12 cellular contexts compared by ENCODE assay signal in genomic region chr6:32983493-32983848, GRCh38. TPM values are rescaled to one million over a fixed set of nuclear protein-coding genes. Genes with fewer than 3 reads are reported as not detected.
DNase-seq lines count a peak whose midpoint lies in the region; ATAC-seq and TF ChIP-seq lines count a peak whose summit lies in the region.
"Had no signal": no experiment of that assay in that cellular context is flagged by ENCODE, and none has a peak within 500 bp of the region (broad histone marks: within the 10 kb centered on the region; RNA-seq: fewer than 3 reads in every experiment).

No MANE protein-coding gene starts in this region.

- H3K9me3 ChIP-seq in Caco-2, result no peaks in the 10 kb centered on the region
- H3K9me3 ChIP-seq in IMR-90 (ENCODE audit: control insufficient read depth, insufficient read depth, low read length), result no peaks in the 10 kb centered on the region
- H3K9me3 ChIP-seq in mammary epithelial cell (replicated peaks; ENCODE audit: insufficient read depth, low read length), result no peaks in the 10 kb centered on the region
- H3K9me3 ChIP-seq: tibial nerve had no signal

- H2BK20ac ChIP-seq in IMR-90 (ENCODE audit: low read depth, low read length), result no peak overlapping the region

- no peak overlapping the region for H3K4me3 ChIP-seq in Caco-2 (ENCODE audit: low read depth, low read length)
- H3K4me3 ChIP-seq in IMR-90 (ENCODE audit: insufficient read depth, low read depth, low read length), result no peak overlapping the region
- no peak overlapping the region for H3K4me3 ChIP-seq in mammary epithelial cell (replicated peaks in 1 of 3; ENCODE audit: insufficient read depth in 1 of 3, low read depth in 2 of 3, low read length in 3 of 3)
- H3K4me3 ChIP-seq: tibial nerve had no signal

- H2AK5ac ChIP-seq in IMR-90 (ENCODE audit: low read depth, low read length), result no peak overlapping the region

- H3K56ac ChIP-seq in IMR-90 (ENCODE audit: extremely low read depth, insufficient read depth, low read length), result no peak overlapping the region

- no peaks in the 10 kb centered on the region for H3K27me3 ChIP-seq in Caco-2 (replicated peaks; ENCODE audit: control insufficient read depth, insufficient read depth, low read length)
- peaks cover 11% of the 10 kb centered on the region for H3K27me3 ChIP-seq in IMR-90 (ENCODE audit: control insufficient read depth, insufficient read depth, low read length)
- no peaks in the 10 kb centered on the region for H3K27me3 ChIP-seq in mammary epithelial cell (ENCODE audit: insufficient read depth, low read length)
- H3K27me3 ChIP-seq: tibial nerve had no signal

- no peak for TF ChIP-seq POLR2A in IMR-90 (IDR thresholded peaks at IDR 0.05; ENCODE audit: low read depth, low read length)

- H3K27ac ChIP-seq in IMR-90 (ENCODE audit: insufficient read depth, low read length), result no peak overlapping the region
- no peak overlapping the region for H3K27ac ChIP-seq in mammary epithelial cell (ENCODE audit: insufficient read depth, low read depth, low read length)

- H2BK120ac ChIP-seq in IMR-90 (ENCODE audit: low read depth, low read length), result no peak overlapping the region

- CTCF ChIA-PET in Caco-2 (lab: Charles Lee) (interaction anchor here (0.8 to 3.3 kb wide), 6 partner anchors 12 to 265 kb away, joined by 3 to 46 read pairs (median 6); partner anchors contain the start of gene TAP2), IMR-90 (lab: Yijun Ruan, JAX) (interaction anchor here (1.2 to 3.4 kb wide), 6 partner anchors 11 to 115 kb away, joined by 5 to 29 read pairs (median 14); no protein-coding TSS in a partner anchor), mammary epithelial cell (lab: Charles Lee; ENCODE audit: low non-redundant PET) (interaction anchor here (1.6 kb wide), 1 partner anchor 50 kb away, joined by 15 read pairs; no protein-coding TSS in a partner anchor)

- no peak overlapping the region for H3K14ac ChIP-seq in IMR-90 (replicated peaks; ENCODE audit: low read depth, low read length)

- H3K4ac ChIP-seq in IMR-90 (ENCODE audit: low read depth, low read length), result no peak overlapping the region

- no peak overlapping the region for H4K5ac ChIP-seq in IMR-90 (ENCODE audit: low read depth, low read length)

- H4K91ac ChIP-seq in IMR-90 (ENCODE audit: insufficient read depth, low read depth, low read length), result no peak overlapping the region

- TF ChIP-seq RAD21 in IMR-90 (IDR thresholded peaks at IDR 0.05; ENCODE audit: low read length), result no peak

- H3K36me3 ChIP-seq in Caco-2 (ENCODE audit: control insufficient read depth, insufficient read depth, low read length), result no peaks in the 10 kb centered on the region
- H3K36me3 ChIP-seq in IMR-90 (ENCODE audit: control insufficient read depth, insufficient read depth, low read length), result peaks cover 30% of the 10 kb centered on the region
- H3K36me3 ChIP-seq in mammary epithelial cell (ENCODE audit: insufficient read depth, low read length), result peaks cover 28% of the 10 kb centered on the region

- no peaks in the 10 kb centered on the region for H3K27me3 Mint-ChIP-seq in Caco-2 (ENCODE audit: insufficient read depth, unreplicated experiment)
- H3K27me3 Mint-ChIP-seq in activated naive CD8-positive, alpha-beta T cell treated with anti-CD3 and anti-CD28 coated beads for 36 hours, result no peaks in the 10 kb centered on the region
- no peaks in the 10 kb centered on the region for H3K27me3 Mint-ChIP-seq in memory B cell

- peaks cover 5% of the 10 kb centered on the region; the same call in 1 of the 2 replicates for H3K9me1 ChIP-seq in IMR-90 (ENCODE audit: insufficient read depth, low read length)

- H3K18ac ChIP-seq in IMR-90 (ENCODE audit: low read depth, low read length), result no peak overlapping the region

- ATAC-seq in IMR-90 (ENCODE audit: low read depth) (no peak; the same call in 1 of the 2 replicates), memory B cell (ENCODE audit: low read depth) (no peak)

- H3K36me3 Mint-ChIP-seq in Caco-2 (ENCODE audit: insufficient read depth, unreplicated experiment), result peaks cover 70% of the 10 kb centered on the region
- H3K36me3 Mint-ChIP-seq in activated naive CD8-positive, alpha-beta T cell treated with anti-CD3 and anti-CD28 coated beads for 36 hours, result peaks cover 33% of the 10 kb centered on the region
- H3K36me3 Mint-ChIP-seq in memory B cell, result peaks cover 16% of the 10 kb centered on the region

- H3K79me2 ChIP-seq in mammary epithelial cell (ENCODE audit: insufficient read depth, low read length), result peaks cover 25% of the 10 kb centered on the region

- POLR2A ChIA-PET in Caco-2 (lab: Charles Lee), result interaction anchor here (0.8 to 3.0 kb wide), 2 partner anchors 12 to 14 kb away, joined by 3 to 61 read pairs; no protein-coding TSS in a partner anchor
- POLR2A ChIA-PET in IMR-90 (lab: Charles Lee; ENCODE audit: unreplicated experiment), result interaction anchor here (1.5 to 2.8 kb wide), 3 partner anchors 10 to 89 kb away, joined by 4 to 27 read pairs (median 6); no protein-coding TSS in a partner anchor

- H3K4me2 ChIP-seq in IMR-90 (ENCODE audit: low read depth, low read length) (no peak overlapping the region), mammary epithelial cell (ENCODE audit: insufficient read depth, low read depth, low read length) (no peak overlapping the region)

- intact Hi-C loops in Caco-2 (cut with micrococcal nuclease; ENCODE audit: unreplicated experiment) (no loop called here), IMR-90 (cut with micrococcal nuclease) (no loop called here), mammary epithelial cell (cut with micrococcal nuclease) (no loop called here)

- peak overlapping the region; percentile 3 for H2BK5ac ChIP-seq in IMR-90 (ENCODE audit: low read depth, low read length, poor library complexity, severe bottlenecking)

- H4K20me1 ChIP-seq in IMR-90 (ENCODE audit: insufficient read depth, low read length) (peaks cover 62% of the 10 kb centered on the region), mammary epithelial cell (ENCODE audit: insufficient read depth, low read length) (peaks cover 4% of the 10 kb centered on the region)

- no peaks in the 10 kb centered on the region for H3K9me3 Mint-ChIP-seq in Caco-2 (ENCODE audit: unreplicated experiment)
- no peaks in the 10 kb centered on the region for H3K9me3 Mint-ChIP-seq in activated naive CD8-positive, alpha-beta T cell treated with anti-CD3 and anti-CD28 coated beads for 36 hours
- H3K9me3 Mint-ChIP-seq in memory B cell, result no peaks in the 10 kb centered on the region

- H3K23ac ChIP-seq in IMR-90 (ENCODE audit: low read depth, low read length), result no peak overlapping the region

- dilution Hi-C loops in IMR-90 (cut with HindIII; ENCODE audit: low sequenced_read_pairs, unreplicated experiment), result no loop called here
- dilution Hi-C loops in mammary epithelial cell (cut with HindIII; ENCODE audit: low sequenced_read_pairs), result no loop called here

- no peak for DNase-seq in Caco-2
- no peak for DNase-seq in IMR-90
- no peak for DNase-seq in activated naive CD8-positive, alpha-beta T cell treated with anti-CD3 and anti-CD28 coated beads for 36 hours
- DNase-seq in memory B cell (ENCODE audit: low spot score in 2 of 2), result no peak
- no peak for DNase-seq in NCI-H187 treated with DMSO at 0.1 percent for 48 hours (lab: John Stamatoyannopoulos, UW)
- no peak for DNase-seq in SW 1271 (lab: John Stamatoyannopoulos, UW)
- DNase-seq in hippocampal formation (lab: John Stamatoyannopoulos, UW), result no peak
- no peak for DNase-seq in mammary epithelial cell
- DNase-seq: GOT3; NCI-H2029 treated with DMSO at 0.1 percent for 48 hours; NK-92 treated with Interleukin-12 subunit alpha and Interleukin-12 subunit beta, amount 100 ng/mL, for 24 hours had no signal

- BruUV-seq in Caco-2 (replicated peaks; lab: Mats Ljungman, UMichigan), result no TSS peak
- BruUV-seq in IMR-90 (replicated peaks; lab: Mats Ljungman, UMichigan), result no TSS peak
- no TSS peak for BruUV-seq in mammary epithelial cell (replicated peaks; lab: Mats Ljungman, UMichigan)

- no CpG with 5 or more reads among the region's 1 CpG for WGBS in IMR-90 (ENCODE audit: extremely low coverage in 2 of 2, insufficient read length in 1 of 2), 2 experiments
- 38% methylated on average over 1 of the region's 1 CpG for WGBS in mammary epithelial cell (ENCODE audit: low coverage, missing lambda C conversion rate)

- H3K4me1 ChIP-seq in Caco-2, result peaks cover 20% of the 10 kb centered on the region
- H3K4me1 ChIP-seq in IMR-90 (ENCODE audit: control insufficient read depth, insufficient read depth, low read length), result no peaks in the 10 kb centered on the region
- peaks cover 4% of the 10 kb centered on the region for H3K4me1 ChIP-seq in mammary epithelial cell (ENCODE audit: insufficient read depth, low read length)

- H2AFZ ChIP-seq in IMR-90 (replicated peaks; ENCODE audit: low read length, poor library complexity) (no peak overlapping the region), mammary epithelial cell (ENCODE audit: low read depth, low read length) (no peak overlapping the region)

- H3K27ac Mint-ChIP-seq in Caco-2 (ENCODE audit: unreplicated experiment), result peak overlapping the region; percentile 12
- H3K27ac Mint-ChIP-seq in activated naive CD8-positive, alpha-beta T cell treated with anti-CD3 and anti-CD28 coated beads for 36 hours, result peak overlapping the region; percentile 52
- peak overlapping the region; percentile 85 for H3K27ac Mint-ChIP-seq in memory B cell

- H3K4me3 Mint-ChIP-seq in Caco-2 (ENCODE audit: unreplicated experiment) (no peak overlapping the region), memory B cell (no peak overlapping the region)
- no peak overlapping the region for H3K4me3 Mint-ChIP-seq in activated naive CD8-positive, alpha-beta T cell treated with anti-CD3 and anti-CD28 coated beads for 36 hours

- H3K79me1 ChIP-seq in IMR-90 (ENCODE audit: low read depth in 1 of 2, low read length in 2 of 2), result peaks cover 19 to 25% of the 10 kb centered on the region in 2 experiments

- no peak overlapping the region for H3K9ac ChIP-seq in IMR-90 (ENCODE audit: low read depth, low read length)
- H3K9ac ChIP-seq in mammary epithelial cell (ENCODE audit: insufficient read depth, low read length), result no peak overlapping the region

- in situ Hi-C loops in IMR-90 (cut with MboI; ENCODE audit: low sequenced_read_pairs) (no loop called here), mammary epithelial cell (cut with MboI; ENCODE audit: low sequenced_read_pairs in 2 of 2) (loop anchor here in 1 of 2 donors (25.0 kb wide), 1 partner anchor 96 kb away; no protein-coding TSS in a partner anchor)

- H3K4me1 Mint-ChIP-seq in Caco-2 (ENCODE audit: low read depth, unreplicated experiment), result peaks cover 13% of the 10 kb centered on the region
- peaks cover 36% of the 10 kb centered on the region for H3K4me1 Mint-ChIP-seq in activated naive CD8-positive, alpha-beta T cell treated with anti-CD3 and anti-CD28 coated beads for 36 hours
- peaks cover 34% of the 10 kb centered on the region for H3K4me1 Mint-ChIP-seq in memory B cell

- no peak for TF ChIP-seq CTCF in Caco-2 (IDR thresholded peaks at IDR 0.05; ENCODE audit: insufficient read depth in 1 of 2, low read depth in 1 of 2, low read length in 1 of 2, severe bottlenecking in 1 of 2, unreplicated experiment in 1 of 2)
- TF ChIP-seq CTCF in IMR-90 (conservative IDR thresholded peaks at IDR 0.05; ENCODE audit: low read depth, low read length), result no peak
- TF ChIP-seq CTCF in mammary epithelial cell (conservative IDR thresholded peaks at IDR 0.05 in 1 of 2, IDR thresholded peaks at IDR 0.05 in 1 of 2; ENCODE audit: extremely low read depth in 1 of 2, insufficient read depth in 1 of 2, low read depth in 1 of 2, low read length in 2 of 2), result no peak

- no peak overlapping the region for H4K8ac ChIP-seq in IMR-90 (ENCODE audit: low read depth in 2 of 2, low read length in 2 of 2)

- no peak overlapping the region for H2AK9ac ChIP-seq in IMR-90 (replicated peaks; ENCODE audit: low read depth, low read length, poor library complexity)

- H2BK15ac ChIP-seq in IMR-90 (ENCODE audit: low read depth, low read length), result no peak overlapping the region

RNA-seq across cellular contexts. Expression of gene BRD2, which starts 15.1 kb away (rescaled TPM):
- total RNA-seq in Caco-2 (2022) (199 and 200 TPM in 2 replicates), IMR-90 (2012; rRNA removed) (75.8 and 99.5 TPM in 2 replicates), mammary epithelial cell (100 to 1,000 TPM; 114 to 245 TPM)
- polyA plus RNA-seq in IMR-90 (2012; rRNA removed) (140 and 144 TPM in 2 replicates), mammary epithelial cell (122 TPM)
- 50.6 and 64.6 TPM in 2 replicates for polyA plus RNA-seq in IMR-90 (2012; cell fraction: cytosol; rRNA removed)
- polyA plus RNA-seq in IMR-90 (2012; cell fraction: nucleus; rRNA removed; ENCODE audit: low replicate concordance), result 171 and 486 TPM in 2 replicates
- total RNA-seq in activated naive CD8-positive, alpha-beta T cell treated with anti-CD3 and anti-CD28 coated beads for 36 hours, result 100 to 1,000 TPM; 298 to 335 TPM
- 102 TPM for polyA minus RNA-seq in mammary epithelial cell

RNA-seq across cellular contexts. Expression of gene HLA-DOA, which starts 25.9 kb away (rescaled TPM):
- total RNA-seq in Caco-2 (2022) (not detected in 2 replicates), IMR-90 (2012; rRNA removed) (not detected in 2 replicates), mammary epithelial cell (under 1 TPM in 1 of 2 donors, not detected in 1; 0.33 TPM)
- polyA plus RNA-seq in IMR-90 (2012; rRNA removed) (not detected in 2 replicates), mammary epithelial cell (0.18 TPM)
- not detected in 2 replicates for polyA plus RNA-seq in IMR-90 (2012; cell fraction: cytosol; rRNA removed)
- polyA plus RNA-seq in IMR-90 (2012; cell fraction: nucleus; rRNA removed; ENCODE audit: low replicate concordance), result not detected in 2 replicates
- total RNA-seq in activated naive CD8-positive, alpha-beta T cell treated with anti-CD3 and anti-CD28 coated beads for 36 hours, result 1 to 10 TPM; 9.8 to 9.9 TPM
- polyA minus RNA-seq in mammary epithelial cell, result not detected

RNA-seq across cellular contexts. Expression of gene HLA-DMA, which starts 30.6 kb away (rescaled TPM):
- total RNA-seq in Caco-2 (2022), result 1.6 and 2.1 TPM in 2 replicates
- 1.7 and 2.3 TPM in 2 replicates for total RNA-seq in IMR-90 (2012; rRNA removed)
- polyA plus RNA-seq in IMR-90 (2012; rRNA removed), result 8.3 and 8.4 TPM in 2 replicates
- 9.0 and 11.0 TPM in 2 replicates for polyA plus RNA-seq in IMR-90 (2012; cell fraction: cytosol; rRNA removed)
- polyA plus RNA-seq in IMR-90 (2012; cell fraction: nucleus; rRNA removed; ENCODE audit: low replicate concordance), result 11.8 and 23.1 TPM in 2 replicates
- total RNA-seq in activated naive CD8-positive, alpha-beta T cell treated with anti-CD3 and anti-CD28 coated beads for 36 hours, result 10 to 100 TPM; 15.8 to 16.9 TPM
- total RNA-seq in mammary epithelial cell, result 1 to 10 TPM; 1.5 to 1.7 TPM
- polyA plus RNA-seq in mammary epithelial cell, result 1.7 TPM
- polyA minus RNA-seq in mammary epithelial cell, result 6.2 TPM

RNA-seq across cellular contexts. Expression of gene HLA-DMB, which starts 42.6 kb away (rescaled TPM):
- not detected in 2 replicates for total RNA-seq in Caco-2 (2022)
- total RNA-seq in IMR-90 (2012; rRNA removed), result 0.18 and 0.28 TPM in 2 replicates
- polyA plus RNA-seq in IMR-90 (2012; rRNA removed), result 0.19 and 0.20 TPM in 2 replicates
- 0.10 and 0.18 TPM in 2 replicates for polyA plus RNA-seq in IMR-90 (2012; cell fraction: cytosol; rRNA removed)
- polyA plus RNA-seq in IMR-90 (2012; cell fraction: nucleus; rRNA removed; ENCODE audit: low replicate concordance), result 0.14 and 0.15 TPM in 2 replicates
- total RNA-seq in activated naive CD8-positive, alpha-beta T cell treated with anti-CD3 and anti-CD28 coated beads for 36 hours, result 1 to 10 TPM; 4.6 to 6.1 TPM
- not detected for total RNA-seq in mammary epithelial cell
- polyA plus RNA-seq in mammary epithelial cell, result 0.03 TPM
- not detected for polyA minus RNA-seq in mammary epithelial cell

Comparison
In these comparisons a context has a peak if more than half of its experiments do, and no peak if none do; other contexts are left out.
1. H3K27ac Mint-ChIP-seq: peak in every context shown above with its lines; median percentile 85 in memory B cell; 52 in activated naive CD8-positive, alpha-beta T cell treated with anti-CD3 and anti-CD28 coated beads for 36 hours; 12 in Caco-2.
2. RNA of gene HLA-DOA, which starts 25.9 kb away (total RNA-seq): 9.8 to 9.9 TPM in activated naive CD8-positive, alpha-beta T cell treated with anti-CD3 and anti-CD28 coated beads for 36 hours; 0.33 TPM in mammary epithelial cell, not detected in Caco-2 and not detected in IMR-90; every median in the first group is over 4 times any median in the second.